Comparison of ENCODE assay signal across 19 cellular contexts in the genomic region with DNA sequence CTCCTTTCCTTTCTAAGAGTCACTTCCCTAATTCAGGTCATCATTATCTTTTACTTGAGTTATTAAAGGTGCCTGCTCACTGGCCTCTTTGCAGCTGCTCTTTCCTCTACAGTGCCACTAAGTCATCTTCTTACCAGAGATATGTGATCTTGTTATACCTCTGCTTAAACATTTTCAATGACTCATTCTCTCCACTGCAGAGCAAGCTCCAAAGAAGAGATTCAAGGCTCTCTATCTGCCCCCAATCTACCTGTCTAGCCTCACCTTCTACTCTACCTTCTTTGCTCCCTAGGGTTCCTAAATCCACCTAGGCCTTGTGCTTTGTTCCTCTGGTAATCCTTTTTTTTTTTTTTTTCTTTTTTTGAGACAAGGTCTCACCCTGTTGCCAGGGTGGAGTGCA. TPM values are rescaled to one million over a fixed set of nuclear protein-coding genes. Genes with fewer than 3 reads are reported as not detected.
DNase-seq lines count a peak whose midpoint lies in the region; ATAC-seq, FAIRE-seq and TF ChIP-seq lines count a peak whose summit lies in the region.
"Had no signal": no experiment of that assay in that cellular context is flagged by ENCODE, and none has a peak within 500 bp of the region (broad histone marks: within the 10 kb centered on the region; RNA-seq: fewer than 3 reads in every experiment).

No MANE protein-coding gene starts in this region.

- no peaks in the 10 kb centered on the region for H3K27me3 ChIP-seq in bronchial epithelial cell (ENCODE audit: control insufficient read depth, insufficient read depth, low read length)
- H3K27me3 ChIP-seq: SJCRH30 had no signal

- H3K9me3 Mint-ChIP-seq in activated naive CD8-positive, alpha-beta T cell treated with anti-CD3 and anti-CD28 coated beads, Interleukin-2, amount 50 U/mL, for 24 hours = no peaks in the 10 kb centered on the region
- H3K9me3 Mint-ChIP-seq in activated naive CD8-positive, alpha-beta T cell treated with anti-CD3 and anti-CD28 coated beads for 36 hours = no peaks in the 10 kb centered on the region
- no peaks in the 10 kb centered on the region for H3K9me3 Mint-ChIP-seq in stimulated activated naive CD8-positive, alpha-beta T cell treated with anti-CD3 and anti-CD28 coated beads, Interleukin-15, Interleukin-2, amounts not matched to agents 100 ng/mL and 50 ng/mL, for 24 hours
- H3K9me3 Mint-ChIP-seq: CD4-positive, alpha-beta T cell had no signal

- no peak for DNase-seq in activated naive CD8-positive, alpha-beta T cell treated with anti-CD3 and anti-CD28 coated beads, Interleukin-2, amount 50 U/mL, for 24 hours
- no peak for DNase-seq in activated naive CD8-positive, alpha-beta T cell treated with anti-CD3 and anti-CD28 coated beads for 36 hours
- DNase-seq in M059J (ENCODE audit: low read depth) = peak; percentile 16
- peak; percentile 25 for DNase-seq in bronchial epithelial cell (ENCODE audit: low read depth)
- DNase-seq in sciatic nerve (ENCODE audit: low spot score) = no peak
- DNase-seq: Calu3; CD4-positive, alpha-beta T cell; DMS53; NCI-H1105; NCI-H1694; NCI-H2107; NCI-H226; NCI-H526; OCI-M1 had no signal

- no peaks in the 10 kb centered on the region for H3K27me3 Mint-ChIP-seq in activated naive CD8-positive, alpha-beta T cell treated with anti-CD3 and anti-CD28 coated beads, Interleukin-2, amount 50 U/mL, for 24 hours
- H3K27me3 Mint-ChIP-seq in activated naive CD8-positive, alpha-beta T cell treated with anti-CD3 and anti-CD28 coated beads for 36 hours = no peaks in the 10 kb centered on the region
- H3K27me3 Mint-ChIP-seq in stimulated activated naive CD8-positive, alpha-beta T cell treated with anti-CD3 and anti-CD28 coated beads, Interleukin-15, Interleukin-2, amounts not matched to agents 100 ng/mL and 50 ng/mL, for 24 hours = peaks cover 3% of the 10 kb centered on the region
- H3K27me3 Mint-ChIP-seq: CD4-positive, alpha-beta T cell had no signal

- no peak overlapping the region for H3K4me3 Mint-ChIP-seq in activated naive CD8-positive, alpha-beta T cell treated with anti-CD3 and anti-CD28 coated beads, Interleukin-2, amount 50 U/mL, for 24 hours
- H3K4me3 Mint-ChIP-seq in activated naive CD8-positive, alpha-beta T cell treated with anti-CD3 and anti-CD28 coated beads for 36 hours = no peak overlapping the region
- H3K4me3 Mint-ChIP-seq in stimulated activated naive CD8-positive, alpha-beta T cell treated with anti-CD3 and anti-CD28 coated beads, Interleukin-15, Interleukin-2, amounts not matched to agents 100 ng/mL and 50 ng/mL, for 24 hours = no peak overlapping the region
- H3K4me3 Mint-ChIP-seq: B cell; CD4-positive, alpha-beta T cell had no signal

- no peak overlapping the region for H3K27ac Mint-ChIP-seq in activated naive CD8-positive, alpha-beta T cell treated with anti-CD3 and anti-CD28 coated beads, Interleukin-2, amount 50 U/mL, for 24 hours
- no peak overlapping the region for H3K27ac Mint-ChIP-seq in activated naive CD8-positive, alpha-beta T cell treated with anti-CD3 and anti-CD28 coated beads for 36 hours
- peak overlapping the region; percentile 31 for H3K27ac Mint-ChIP-seq in stimulated activated naive CD8-positive, alpha-beta T cell treated with anti-CD3 and anti-CD28 coated beads, Interleukin-15, Interleukin-2, amounts not matched to agents 100 ng/mL and 50 ng/mL, for 24 hours
- H3K27ac Mint-ChIP-seq: B cell; CD4-positive, alpha-beta T cell had no signal

- H3K4me1 Mint-ChIP-seq in activated naive CD8-positive, alpha-beta T cell treated with anti-CD3 and anti-CD28 coated beads, Interleukin-2, amount 50 U/mL, for 24 hours = peaks cover 2% of the 10 kb centered on the region
- peaks cover 4% of the 10 kb centered on the region for H3K4me1 Mint-ChIP-seq in activated naive CD8-positive, alpha-beta T cell treated with anti-CD3 and anti-CD28 coated beads for 36 hours
- peaks cover 5% of the 10 kb centered on the region for H3K4me1 Mint-ChIP-seq in stimulated activated naive CD8-positive, alpha-beta T cell treated with anti-CD3 and anti-CD28 coated beads, Interleukin-15, Interleukin-2, amounts not matched to agents 100 ng/mL and 50 ng/mL, for 24 hours (ENCODE audit: low read depth)
- H3K4me1 Mint-ChIP-seq: B cell had no signal

- H3K4me3 ChIP-seq in bronchial epithelial cell (ENCODE audit: low read depth, low read length) = no peak overlapping the region
- H3K4me3 ChIP-seq: HAP-1, SJCRH30 had no signal

- no peaks in the 10 kb centered on the region for H3K36me3 Mint-ChIP-seq in activated naive CD8-positive, alpha-beta T cell treated with anti-CD3 and anti-CD28 coated beads, Interleukin-2, amount 50 U/mL, for 24 hours (ENCODE audit: low read depth)
- H3K36me3 Mint-ChIP-seq in activated naive CD8-positive, alpha-beta T cell treated with anti-CD3 and anti-CD28 coated beads for 36 hours = no peaks in the 10 kb centered on the region
- H3K36me3 Mint-ChIP-seq in stimulated activated naive CD8-positive, alpha-beta T cell treated with anti-CD3 and anti-CD28 coated beads, Interleukin-15, Interleukin-2, amounts not matched to agents 100 ng/mL and 50 ng/mL, for 24 hours (ENCODE audit: low read depth) = no peaks in the 10 kb centered on the region

- no peak for FAIRE-seq in bronchial epithelial cell (lab: Jason Lieb, UNC)

- intact Hi-C loops in sciatic nerve (cut with DNase I) = no loop called here

- no peak for TF ChIP-seq CTCF in bronchial epithelial cell (IDR thresholded peaks at IDR 0.05; ENCODE audit: insufficient read depth, low read length, severe bottlenecking)

- no peaks in the 10 kb centered on the region for H3K36me3 ChIP-seq in bronchial epithelial cell (ENCODE audit: control insufficient read depth, insufficient read depth, low read length)
- H3K36me3 ChIP-seq: HAP-1, SJCRH30 had no signal

- peak; percentile 63 for ATAC-seq in activated naive CD8-positive, alpha-beta T cell treated with anti-CD3 and anti-CD28 coated beads, Interleukin-2, amount 50 U/mL, for 24 hours
- ATAC-seq in sciatic nerve (no peak), HG03045 (IDR thresholded peaks at IDR 0.05; ENCODE audit: unreplicated experiment) (no peak)

RNA-seq across cellular contexts. Expression of gene ARHGEF33, which starts 3.1 kb away (rescaled TPM):
- under 1 TPM; 0.10 to 0.47 TPM for total RNA-seq in activated naive CD8-positive, alpha-beta T cell treated with anti-CD3 and anti-CD28 coated beads for 36 hours
- total RNA-seq in M059J (2014; rRNA removed; shearing (Covaris generic)) = 0.02 TPM in 1 of 2 replicates, not detected in the other
- 0.26 and 0.38 TPM in 2 replicates for total RNA-seq in bronchial epithelial cell
- 4.0 TPM for total RNA-seq in sciatic nerve
- total RNA-seq: CD4-positive, alpha-beta T cell; SJCRH30 had no signal

RNA-seq across cellular contexts. Expression of gene MORN2, which starts 17.0 kb away (rescaled TPM):
- total RNA-seq in activated naive CD8-positive, alpha-beta T cell treated with anti-CD3 and anti-CD28 coated beads for 36 hours = 1 to 10 TPM; 8.4 to 9.8 TPM
- 30.6 and 34.7 TPM in 2 replicates for total RNA-seq in M059J (2014; rRNA removed; shearing (Covaris generic))
- 3.9 and 10.4 TPM in 2 replicates for total RNA-seq in bronchial epithelial cell
- total RNA-seq in sciatic nerve = 13.0 TPM

RNA-seq across cellular contexts. Expression of gene DHX57, which starts 17.1 kb away (rescaled TPM):
- total RNA-seq in activated naive CD8-positive, alpha-beta T cell treated with anti-CD3 and anti-CD28 coated beads for 36 hours = 10 to 100 TPM; 18.1 to 22.1 TPM
- total RNA-seq in M059J (2014; rRNA removed; shearing (Covaris generic)) = 5.6 and 12.3 TPM in 2 replicates
- total RNA-seq in bronchial epithelial cell = 10.5 and 14.6 TPM in 2 replicates
- 19.8 TPM for total RNA-seq in sciatic nerve

Comparison
In these comparisons a context has a peak if more than half of its experiments do, and no peak if none do; other contexts are left out.
1. DNase-seq: peak in M059J (single experiment) and bronchial epithelial cell (single experiment); none in activated naive CD8-positive, alpha-beta T cell treated with anti-CD3 and anti-CD28 coated beads, Interleukin-2, amount 50 U/mL, for 24 hours (single experiment), activated naive CD8-positive, alpha-beta T cell treated with anti-CD3 and anti-CD28 coated beads for 36 hours (single experiment) and sciatic nerve (single experiment).